In genomic region chr13:66405908-66406802, GRCh38 we compare ENCODE assay signal across 1 cellular context.
TF ChIP-seq lines count a peak whose summit lies in the region.

No MANE protein-coding gene starts in this region.

TF ChIP-seq in A549, 52 proteins besides CTCF, POLR2A, EP300 and RAD21 (continued from another document):
- TF ChIP-seq, protein P1, sequence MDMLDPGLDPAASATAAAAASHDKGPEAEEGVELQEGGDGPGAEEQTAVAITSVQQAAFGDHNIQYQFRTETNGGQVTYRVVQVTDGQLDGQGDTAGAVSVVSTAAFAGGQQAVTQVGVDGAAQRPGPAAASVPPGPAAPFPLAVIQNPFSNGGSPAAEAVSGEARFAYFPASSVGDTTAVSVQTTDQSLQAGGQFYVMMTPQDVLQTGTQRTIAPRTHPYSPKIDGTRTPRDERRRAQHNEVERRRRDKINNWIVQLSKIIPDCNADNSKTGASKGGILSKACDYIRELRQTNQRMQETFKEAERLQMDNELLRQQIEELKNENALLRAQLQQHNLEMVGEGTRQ (IDR thresholded peaks at IDR 0.05), result no peak
- TF ChIP-seq, protein P2, sequence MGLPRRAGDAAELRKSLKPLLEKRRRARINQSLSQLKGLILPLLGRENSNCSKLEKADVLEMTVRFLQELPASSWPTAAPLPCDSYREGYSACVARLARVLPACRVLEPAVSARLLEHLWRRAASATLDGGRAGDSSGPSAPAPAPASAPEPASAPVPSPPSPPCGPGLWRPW (IDR thresholded peaks at IDR 0.05), result no peak
- no peak for TF ChIP-seq ESRRA (IDR thresholded peaks at IDR 0.05; ENCODE audit: borderline replicate concordance, low read length)
TF ChIP-seq in A549: peak in this region for 0.
